ENCODE assay signal across 2 cellular contexts in the genomic region with DNA sequence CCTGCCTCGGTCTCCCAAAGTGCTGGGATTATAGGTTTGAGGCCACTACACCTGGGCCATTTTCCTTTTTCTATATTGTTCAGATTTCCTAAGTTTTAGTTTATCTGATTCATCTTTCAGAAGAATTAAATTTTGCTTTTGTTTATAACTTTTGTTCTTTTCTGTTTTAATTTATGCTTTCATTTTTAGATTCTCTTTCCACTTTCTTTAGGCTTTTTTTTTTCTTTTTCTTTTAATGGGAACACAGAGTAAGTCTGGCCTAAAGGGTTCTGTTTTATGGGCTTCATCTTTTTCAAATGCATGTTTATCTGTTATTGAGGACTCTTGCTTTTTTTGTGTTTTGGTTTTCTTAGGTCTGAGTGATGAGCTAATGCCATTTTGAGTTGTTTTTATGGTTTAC.
TF ChIP-seq lines count a peak whose summit lies in the region.

No MANE protein-coding gene starts in this region.

TF ChIP-seq in HepG2, 621 proteins besides CTCF, POLR2A, EP300 and RAD21:
- TF ChIP-seq, protein P1, sequence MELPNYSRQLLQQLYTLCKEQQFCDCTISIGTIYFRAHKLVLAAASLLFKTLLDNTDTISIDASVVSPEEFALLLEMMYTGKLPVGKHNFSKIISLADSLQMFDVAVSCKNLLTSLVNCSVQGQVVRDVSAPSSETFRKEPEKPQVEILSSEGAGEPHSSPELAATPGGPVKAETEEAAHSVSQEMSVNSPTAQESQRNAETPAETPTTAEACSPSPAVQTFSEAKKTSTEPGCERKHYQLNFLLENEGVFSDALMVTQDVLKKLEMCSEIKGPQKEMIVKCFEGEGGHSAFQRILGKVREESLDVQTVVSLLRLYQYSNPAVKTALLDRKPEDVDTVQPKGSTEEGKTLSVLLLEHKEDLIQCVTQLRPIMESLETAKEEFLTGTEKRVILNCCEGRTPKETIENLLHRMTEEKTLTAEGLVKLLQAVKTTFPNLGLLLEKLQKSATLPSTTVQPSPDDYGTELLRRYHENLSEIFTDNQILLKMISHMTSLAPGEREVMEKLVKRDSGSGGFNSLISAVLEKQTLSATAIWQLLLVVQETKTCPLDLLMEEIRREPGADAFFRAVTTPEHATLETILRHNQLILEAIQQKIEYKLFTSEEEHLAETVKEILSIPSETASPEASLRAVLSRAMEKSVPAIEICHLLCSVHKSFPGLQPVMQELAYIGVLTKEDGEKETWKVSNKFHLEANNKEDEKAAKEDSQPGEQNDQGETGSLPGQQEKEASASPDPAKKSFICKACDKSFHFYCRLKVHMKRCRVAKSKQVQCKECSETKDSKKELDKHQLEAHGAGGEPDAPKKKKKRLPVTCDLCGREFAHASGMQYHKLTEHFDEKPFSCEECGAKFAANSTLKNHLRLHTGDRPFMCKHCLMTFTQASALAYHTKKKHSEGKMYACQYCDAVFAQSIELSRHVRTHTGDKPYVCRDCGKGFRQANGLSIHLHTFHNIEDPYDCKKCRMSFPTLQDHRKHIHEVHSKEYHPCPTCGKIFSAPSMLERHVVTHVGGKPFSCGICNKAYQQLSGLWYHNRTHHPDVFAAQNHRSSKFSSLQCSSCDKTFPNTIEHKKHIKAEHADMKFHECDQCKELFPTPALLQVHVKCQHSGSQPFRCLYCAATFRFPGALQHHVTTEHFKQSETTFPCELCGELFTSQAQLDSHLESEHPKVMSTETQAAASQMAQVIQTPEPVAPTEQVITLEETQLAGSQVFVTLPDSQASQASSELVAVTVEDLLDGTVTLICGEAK (IDR thresholded peaks at IDR 0.05): 0 out of 2 replicates have a peak, but pooled peaks have one; percentile 4
- TF ChIP-seq, protein P1 (CRISPR knock-in tag; IDR thresholded peaks at IDR 0.05): no peak
- TF ChIP-seq SOX5 (CRISPR knock-in tag; IDR thresholded peaks at IDR 0.05; ENCODE audit: borderline replicate concordance): no peak

TF ChIP-seq in WTC11, 78 proteins besides CTCF, POLR2A, EP300 and RAD21 (continued from another document):
- TF ChIP-seq, protein P2, sequence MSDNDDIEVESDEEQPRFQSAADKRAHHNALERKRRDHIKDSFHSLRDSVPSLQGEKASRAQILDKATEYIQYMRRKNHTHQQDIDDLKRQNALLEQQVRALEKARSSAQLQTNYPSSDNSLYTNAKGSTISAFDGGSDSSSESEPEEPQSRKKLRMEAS (CRISPR knock-in tag; IDR thresholded peaks at IDR 0.05): no peak
- TF ChIP-seq, protein P3, sequence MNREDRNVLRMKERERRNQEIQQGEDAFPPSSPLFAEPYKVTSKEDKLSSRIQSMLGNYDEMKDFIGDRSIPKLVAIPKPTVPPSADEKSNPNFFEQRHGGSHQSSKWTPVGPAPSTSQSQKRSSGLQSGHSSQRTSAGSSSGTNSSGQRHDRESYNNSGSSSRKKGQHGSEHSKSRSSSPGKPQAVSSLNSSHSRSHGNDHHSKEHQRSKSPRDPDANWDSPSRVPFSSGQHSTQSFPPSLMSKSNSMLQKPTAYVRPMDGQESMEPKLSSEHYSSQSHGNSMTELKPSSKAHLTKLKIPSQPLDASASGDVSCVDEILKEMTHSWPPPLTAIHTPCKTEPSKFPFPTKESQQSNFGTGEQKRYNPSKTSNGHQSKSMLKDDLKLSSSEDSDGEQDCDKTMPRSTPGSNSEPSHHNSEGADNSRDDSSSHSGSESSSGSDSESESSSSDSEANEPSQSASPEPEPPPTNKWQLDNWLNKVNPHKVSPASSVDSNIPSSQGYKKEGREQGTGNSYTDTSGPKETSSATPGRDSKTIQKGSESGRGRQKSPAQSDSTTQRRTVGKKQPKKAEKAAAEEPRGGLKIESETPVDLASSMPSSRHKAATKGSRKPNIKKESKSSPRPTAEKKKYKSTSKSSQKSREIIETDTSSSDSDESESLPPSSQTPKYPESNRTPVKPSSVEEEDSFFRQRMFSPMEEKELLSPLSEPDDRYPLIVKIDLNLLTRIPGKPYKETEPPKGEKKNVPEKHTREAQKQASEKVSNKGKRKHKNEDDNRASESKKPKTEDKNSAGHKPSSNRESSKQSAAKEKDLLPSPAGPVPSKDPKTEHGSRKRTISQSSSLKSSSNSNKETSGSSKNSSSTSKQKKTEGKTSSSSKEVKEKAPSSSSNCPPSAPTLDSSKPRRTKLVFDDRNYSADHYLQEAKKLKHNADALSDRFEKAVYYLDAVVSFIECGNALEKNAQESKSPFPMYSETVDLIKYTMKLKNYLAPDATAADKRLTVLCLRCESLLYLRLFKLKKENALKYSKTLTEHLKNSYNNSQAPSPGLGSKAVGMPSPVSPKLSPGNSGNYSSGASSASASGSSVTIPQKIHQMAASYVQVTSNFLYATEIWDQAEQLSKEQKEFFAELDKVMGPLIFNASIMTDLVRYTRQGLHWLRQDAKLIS (CRISPR knock-in tag; IDR thresholded peaks at IDR 0.05; ENCODE audit: borderline replicate concordance): no peak
- no peak for TF ChIP-seq ZNF423 (CRISPR knock-in tag; IDR thresholded peaks at IDR 0.05)
- TF ChIP-seq ELF4 (CRISPR knock-in tag; IDR thresholded peaks at IDR 0.05; ENCODE audit: low read depth): no peak
- no peak for TF ChIP-seq SMAD3 (CRISPR knock-in tag; IDR thresholded peaks at IDR 0.05; ENCODE audit: borderline replicate concordance)
- TF ChIP-seq NR2C2 (CRISPR knock-in tag; IDR thresholded peaks at IDR 0.05): no peak
- no peak for TF ChIP-seq FOXJ3 (CRISPR knock-in tag; IDR thresholded peaks at IDR 0.05; ENCODE audit: borderline replicate concordance)
- TF ChIP-seq, protein P4, sequence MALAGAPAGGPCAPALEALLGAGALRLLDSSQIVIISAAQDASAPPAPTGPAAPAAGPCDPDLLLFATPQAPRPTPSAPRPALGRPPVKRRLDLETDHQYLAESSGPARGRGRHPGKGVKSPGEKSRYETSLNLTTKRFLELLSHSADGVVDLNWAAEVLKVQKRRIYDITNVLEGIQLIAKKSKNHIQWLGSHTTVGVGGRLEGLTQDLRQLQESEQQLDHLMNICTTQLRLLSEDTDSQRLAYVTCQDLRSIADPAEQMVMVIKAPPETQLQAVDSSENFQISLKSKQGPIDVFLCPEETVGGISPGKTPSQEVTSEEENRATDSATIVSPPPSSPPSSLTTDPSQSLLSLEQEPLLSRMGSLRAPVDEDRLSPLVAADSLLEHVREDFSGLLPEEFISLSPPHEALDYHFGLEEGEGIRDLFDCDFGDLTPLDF (CRISPR knock-in tag; IDR thresholded peaks at IDR 0.05): no peak
- no peak for TF ChIP-seq NR3C1 (CRISPR knock-in tag; conservative IDR thresholded peaks at IDR 0.05; ENCODE audit: low read depth)
